Comparison of ENCODE assay signal across 8 cellular contexts in the genomic region with DNA sequence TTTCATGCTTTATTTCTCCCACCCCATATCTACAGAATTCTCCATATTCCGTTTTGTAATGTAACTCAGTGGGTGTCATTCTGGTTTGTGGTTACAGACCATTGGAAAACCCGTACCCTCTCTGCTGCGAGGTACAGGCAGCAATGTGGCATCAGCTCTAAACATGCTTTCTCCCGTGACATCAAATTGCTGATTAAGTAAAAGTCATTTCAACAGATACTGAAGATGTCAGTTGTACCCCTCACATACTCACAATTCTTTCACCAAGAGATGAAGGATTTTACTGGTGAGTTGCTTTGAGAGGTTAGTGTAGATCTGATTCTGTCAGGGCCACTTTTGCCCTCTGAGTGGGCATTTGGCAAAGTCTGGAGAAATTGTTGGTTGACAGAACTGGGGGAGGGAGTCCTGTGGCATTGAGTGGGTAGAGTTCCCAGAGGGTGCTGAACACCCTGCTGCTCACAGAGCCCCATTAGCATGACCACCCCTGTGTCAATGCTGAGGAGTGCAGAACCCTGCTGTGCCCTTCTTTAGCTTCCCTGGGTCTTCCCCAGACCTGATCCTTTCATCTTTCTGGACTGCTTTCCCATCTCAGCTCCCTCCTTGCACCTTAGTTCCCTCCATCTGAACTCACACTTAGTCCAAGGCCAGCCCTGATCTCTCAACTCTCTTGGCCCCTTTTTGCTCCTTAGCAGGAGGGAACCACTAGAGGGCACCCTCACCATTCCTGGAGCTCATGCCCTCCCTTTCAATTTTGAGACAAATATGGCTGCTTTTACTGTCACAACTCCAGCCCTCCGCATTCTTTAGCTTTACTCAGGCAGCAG. TPM values are rescaled to one million over a fixed set of nuclear protein-coding genes. Genes with fewer than 3 reads are reported as not detected.
DNase-seq lines count a peak whose midpoint lies in the region; ATAC-seq and TF ChIP-seq lines count a peak whose summit lies in the region.

No MANE protein-coding gene starts in this region.

- DNase-seq in SHP77 (lab: John Stamatoyannopoulos, UW) (peak; percentile 3 to 8), SHP77 treated with DMSO at 0.1 percent for 48 hours (lab: John Stamatoyannopoulos, UW) (no peak), LHCN-M2 (ENCODE audit: low read depth) (peak; percentile 13), fibroblast of the aortic adventitia (ENCODE audit: low read depth) (peak; percentile 31), mesothelial cell of epicardium (ENCODE audit: low spot score in 2 of 2, unreplicated experiment in 2 of 2) (no peak)
- DNase-seq in activated CD4-positive, CD25-positive, alpha-beta regulatory T cell treated with anti-CD3 and anti-CD28 coated beads, Interleukin-2, amount 50 U/mL, for 72 hours: peak; percentile 56
- DNase-seq in stimulated activated CD4-positive, alpha-beta T cell treated with anti-CD3 and anti-CD28 coated beads, TNF-alpha, amount 100 ng/mL, for 48 hours (ENCODE audit: low read depth in 3 of 3): peak; percentile 8 to 53 (median 30)

- H3K36me3 Mint-ChIP-seq in mesothelial cell of epicardium: no peaks in the 10 kb centered on the region

- no peak overlapping the region for H3K4me3 ChIP-seq in fibroblast of the aortic adventitia (ENCODE audit: low read depth, low read length)

- no peak overlapping the region for H3K27ac Mint-ChIP-seq in mesothelial cell of epicardium

- TF ChIP-seq CTCF in fibroblast of the aortic adventitia (IDR thresholded peaks at IDR 0.05; ENCODE audit: insufficient read depth, low read length) (peak; percentile 74), mesothelial cell of epicardium (IDR thresholded peaks at IDR 0.05; ENCODE audit: unreplicated experiment) (no peak)

- H3K9me3 Mint-ChIP-seq in mesothelial cell of epicardium: peaks cover 69% of the 10 kb centered on the region

- H3K27me3 Mint-ChIP-seq in mesothelial cell of epicardium (ENCODE audit: low read depth): no peaks in the 10 kb centered on the region

- ATAC-seq in HG02642 (IDR thresholded peaks at IDR 0.05; ENCODE audit: poor library complexity, unreplicated experiment): no peak

- no peak overlapping the region for H3K4me3 Mint-ChIP-seq in mesothelial cell of epicardium

- no peaks in the 10 kb centered on the region for H3K4me1 Mint-ChIP-seq in mesothelial cell of epicardium

RNA-seq across cellular contexts. Expression of gene CEACAM8, which starts 39.9 kb away (rescaled TPM):
- total RNA-seq in LHCN-M2 (2014; rRNA removed): not detected in 2 replicates
- not detected for polyA plus RNA-seq in LHCN-M2 (2012)
- total RNA-seq in fibroblast of the aortic adventitia (ENCODE audit: low replicate concordance): not detected in 2 replicates
- not detected in 3 replicates for total RNA-seq in mesothelial cell of epicardium

Comparison
In these comparisons a context has a peak if more than half of its experiments do, and no peak if none do; other contexts are left out.
1. DNase-seq: peak in SHP77 (2 of 2), LHCN-M2 (single experiment), activated CD4-positive, CD25-positive, alpha-beta regulatory T cell treated with anti-CD3 and anti-CD28 coated beads, Interleukin-2, amount 50 U/mL, for 72 hours (single experiment), fibroblast of the aortic adventitia (single experiment) and stimulated activated CD4-positive, alpha-beta T cell treated with anti-CD3 and anti-CD28 coated beads, TNF-alpha, amount 100 ng/mL, for 48 hours (3 of 3); none in SHP77 treated with DMSO at 0.1 percent for 48 hours (single experiment) and mesothelial cell of epicardium (0 of 2).